In genomic region chr12:39619316-39619659, GRCh38 we compare ENCODE assay signal across 8 cellular contexts. TPM values are rescaled to one million over a fixed set of nuclear protein-coding genes. Genes with fewer than 3 reads are reported as not detected.
DNase-seq lines count a peak whose midpoint lies in the region; ATAC-seq and TF ChIP-seq lines count a peak whose summit lies in the region.

No MANE protein-coding gene starts in this region.

- H3K4me1 ChIP-seq in KMS-11 (ENCODE audit: low read depth, poor library complexity, severe bottlenecking) (peaks cover 30% of the 10 kb centered on the region), iPS-20b (ENCODE audit: insufficient read depth, low read length) (no peaks in the 10 kb centered on the region), thymus (ENCODE audit: control insufficient read depth, insufficient read depth, low read length) (no peaks in the 10 kb centered on the region)

- WGBS in thymus: 38% methylated on average over 10 of the region's 10 CpGs

- ATAC-seq in GM21576 (IDR thresholded peaks at IDR 0.05; ENCODE audit: unreplicated experiment) (peak; percentile 13), HG02973 (IDR thresholded peaks at IDR 0.05; ENCODE audit: unreplicated experiment) (no peak)
- peak; percentile 2 to 16 for ATAC-seq in activated naive CD4-positive, alpha-beta T cell treated with anti-CD3 and anti-CD28 coated beads, Interleukin-2, amount 50 U/mL, for 72 hours

- H3K9me3 ChIP-seq in iPS-20b (ENCODE audit: insufficient read depth, low read depth, low read length): no peaks in the 10 kb centered on the region
- H3K9me3 ChIP-seq in thymus (ENCODE audit: control insufficient read depth): no peaks in the 10 kb centered on the region

- H3K36me3 ChIP-seq in KMS-11 (ENCODE audit: insufficient read depth): no peaks in the 10 kb centered on the region
- H3K36me3 ChIP-seq in iPS-20b (ENCODE audit: insufficient read depth, low read depth, low read length): no peaks in the 10 kb centered on the region
- H3K36me3 ChIP-seq in thymus (ENCODE audit: control insufficient read depth, insufficient read depth): no peaks in the 10 kb centered on the region

- DNase-seq in G401 (ENCODE audit: low spot score) (peak; percentile 93), SHP77 (lab: John Stamatoyannopoulos, UW) (no peak)
- DNase-seq in activated naive CD4-positive, alpha-beta T cell treated with anti-CD3 and anti-CD28 coated beads, Interleukin-2, amount 50 U/mL, for 72 hours (ENCODE audit: low spot score in 2 of 2): no peak

- H3K27ac ChIP-seq in KMS-11 (peak overlapping the region; percentile 89), iPS-20b (ENCODE audit: low read length) (no peak overlapping the region), thymus (ENCODE audit: low read depth) (peak overlapping the region; percentile 83)

- H3K79me2 ChIP-seq in KMS-11 (ENCODE audit: insufficient read depth, low read depth): peaks cover 55% of the 10 kb centered on the region

- no peak overlapping the region for H3K27ac Mint-ChIP-seq in activated naive CD4-positive, alpha-beta T cell treated with anti-CD3 and anti-CD28 coated beads, Interleukin-2, amount 50 U/mL, for 72 hours

- H3K36me3 Mint-ChIP-seq in activated naive CD4-positive, alpha-beta T cell treated with anti-CD3 and anti-CD28 coated beads, Interleukin-2, amount 50 U/mL, for 72 hours: peaks cover 17 to 21% of the 10 kb centered on the region in 2 donors

- H3K4me2 ChIP-seq in KMS-11: peak overlapping the region; percentile 95

- no peaks in the 10 kb centered on the region for H3K9me3 Mint-ChIP-seq in activated naive CD4-positive, alpha-beta T cell treated with anti-CD3 and anti-CD28 coated beads, Interleukin-2, amount 50 U/mL, for 72 hours

- in situ Hi-C loops in G401 (cut with HindIII; ENCODE audit: low sequenced_read_pairs): no loop called here

- H3K4me3 ChIP-seq in KMS-11 (IDR thresholded peaks at IDR 0.05; ENCODE audit: insufficient read depth, low read depth, low read length) (peak overlapping the region; percentile 55), iPS-20b (ENCODE audit: low read length) (peak overlapping the region; percentile 70), thymus (ENCODE audit: low read length) (peak overlapping the region; percentile 57)

- no peaks in the 10 kb centered on the region for H3K27me3 ChIP-seq in KMS-11 (ENCODE audit: insufficient read depth, low read depth)
- H3K27me3 ChIP-seq in iPS-20b (ENCODE audit: insufficient read depth, low read length): peaks cover 6% of the 10 kb centered on the region; the same call in 1 of the 2 replicates
- no peaks in the 10 kb centered on the region for H3K27me3 ChIP-seq in thymus (ENCODE audit: control insufficient read depth, insufficient read depth)

- H3K9ac ChIP-seq in KMS-11 (peak overlapping the region; percentile 86), iPS-20b (ENCODE audit: low read depth, low read length) (no peak overlapping the region; the same call in 1 of the 2 replicates)

- no peak for TF ChIP-seq CTCF in KMS-11 (conservative IDR thresholded peaks at IDR 0.05; ENCODE audit: low read depth, low read length)

- H2AFZ ChIP-seq in KMS-11 (ENCODE audit: low read depth): peak overlapping the region; percentile 24; the same call in 1 of the 2 replicates

- H4K20me1 ChIP-seq in KMS-11 (ENCODE audit: insufficient read depth): no peaks in the 10 kb centered on the region

RNA-seq across cellular contexts. Expression of gene ABCD2, which starts 0.3 kb away (rescaled TPM):
- total RNA-seq in G401 (2014; rRNA removed; shearing (Covaris generic)): not detected in 2 replicates
- total RNA-seq in activated naive CD4-positive, alpha-beta T cell treated with anti-CD3 and anti-CD28 coated beads, Interleukin-2, amount 50 U/mL, for 72 hours: 1 to 10 TPM; 5.9 to 7.3 TPM
- polyA plus RNA-seq in thymus: 0.84 TPM
